16 cellular contexts compared by ENCODE assay signal in genomic region chr12:62784576-62784975, GRCh38.
"Had no signal": no experiment of that assay in that cellular context is flagged by ENCODE, and none has a peak within 500 bp of the region (broad histone marks: within the 10 kb centered on the region; RNA-seq: fewer than 3 reads in every experiment).

No MANE protein-coding gene starts in this region.

- H3K27me3 ChIP-seq: cardiac muscle cell, tibial nerve had no signal

- ATAC-seq: activated CD8-positive, alpha-beta memory T cell treated with anti-CD3 and anti-CD28 coated beads, Interleukin-2, amount 10 ng/mL, durations not matched to agents 7 days and 5 days; lower lobe of right lung; natural killer cell treated with Interleukin-12 subunit alpha and Interleukin-12 subunit beta and Interleukin-15 and Interleukin-18, amount 100 ng/mL, for 72 hours had no signal

- H3K36me3 ChIP-seq: cardiac muscle cell, lower lobe of right lung, tibial nerve had no signal

- H3K9me3 ChIP-seq: lower lobe of right lung, tibial nerve had no signal

- H3K27ac ChIP-seq: cardiac muscle cell, lower lobe of right lung had no signal

- DNase-seq: activated CD4-positive, alpha-beta memory T cell treated with anti-CD3 and anti-CD28 coated beads, Interleukin-2, amount 10 ng/mL, durations not matched to agents 7 days and 5 days; activated CD4-positive, alpha-beta T cell treated with anti-CD3 and anti-CD28 coated beads for 48 hours; activated CD4-positive, CD25-positive, alpha-beta regulatory T cell; activated CD8-positive, alpha-beta memory T cell treated with anti-CD3 and anti-CD28 coated beads, Interleukin-2, amount 10 ng/mL, durations not matched to agents 7 days and 5 days; effector memory CD4-positive, alpha-beta T cell; foreskin fibroblast; immature natural killer cell; lower lobe of right lung; stimulated activated CD4-positive, alpha-beta T cell treated with anti-CD3 and anti-CD28 coated beads, Interleukin-12 subunit alpha, Interleukin-12 subunit beta, amount 100 ng/mL, for 4 hours; stimulated activated CD4-positive, alpha-beta T cell treated with anti-CD3 and anti-CD28 coated beads, Interleukin-1b, Interleukin-23, amount 100 ng/mL, for 48 hours; stimulated activated naive CD8-positive, alpha-beta T cell treated with anti-CD3 and anti-CD28 coated beads, Interleukin-15, Interleukin-2, amounts not matched to agents 100 U/mL and 50 U/mL, for 24 hours; T-helper 1 cell; T-helper 9 cell had no signal

- H3K4me3 ChIP-seq: cardiac muscle cell, lower lobe of right lung, tibial nerve had no signal
